In the genomic region with DNA sequence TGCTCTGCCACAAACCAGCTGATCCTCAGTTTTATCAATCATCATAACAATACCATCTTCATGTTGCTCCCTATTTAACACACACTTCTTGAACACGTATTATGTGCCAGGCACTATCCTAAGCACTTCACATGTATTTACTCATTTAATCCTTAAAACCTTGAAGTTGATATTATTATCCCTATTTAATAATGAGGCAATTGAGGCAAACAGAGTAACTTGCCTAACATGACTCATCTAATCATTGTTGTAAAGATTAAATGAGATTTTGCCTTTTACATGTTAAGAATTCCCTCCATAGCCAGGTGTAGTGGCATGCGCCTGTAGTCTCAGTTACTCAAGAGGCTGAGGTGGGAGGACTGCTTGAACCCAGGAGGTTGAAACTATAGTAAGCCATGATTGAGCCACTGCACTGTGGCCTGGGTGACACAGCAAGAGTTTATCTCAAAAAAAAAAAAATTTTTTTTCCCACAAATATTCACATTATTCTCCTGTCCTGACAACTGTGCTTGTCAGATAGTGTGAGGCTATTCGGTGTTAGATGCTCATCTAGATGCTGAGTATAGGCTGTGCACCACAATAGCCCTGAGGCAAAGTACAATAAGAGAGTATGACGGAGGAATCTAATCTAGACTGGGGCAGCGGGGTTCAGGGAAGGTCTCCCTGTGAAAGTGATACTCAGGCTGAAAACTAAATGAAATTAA, we compare ENCODE assay signal across 1 cellular context.
TF ChIP-seq lines count a peak whose summit lies in the region.

No MANE protein-coding gene starts in this region.

TF ChIP-seq in HEK293, 187 proteins besides CTCF, POLR2A, EP300 and RAD21 (continued from another document):
- TF ChIP-seq, protein P1, sequence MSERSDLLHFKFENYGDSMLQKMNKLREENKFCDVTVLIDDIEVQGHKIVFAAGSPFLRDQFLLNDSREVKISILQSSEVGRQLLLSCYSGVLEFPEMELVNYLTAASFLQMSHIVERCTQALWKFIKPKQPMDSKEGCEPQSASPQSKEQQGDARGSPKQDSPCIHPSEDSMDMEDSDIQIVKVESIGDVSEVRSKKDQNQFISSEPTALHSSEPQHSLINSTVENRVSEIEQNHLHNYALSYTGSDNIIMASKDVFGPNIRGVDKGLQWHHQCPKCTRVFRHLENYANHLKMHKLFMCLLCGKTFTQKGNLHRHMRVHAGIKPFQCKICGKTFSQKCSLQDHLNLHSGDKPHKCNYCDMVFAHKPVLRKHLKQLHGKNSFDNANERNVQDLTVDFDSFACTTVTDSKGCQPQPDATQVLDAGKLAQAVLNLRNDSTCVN (tag by site-specific recombination; optimal IDR thresholded peaks at IDR 0.05) = no peak
- peak; percentile 77 for TF ChIP-seq ZNF664 (tag by site-specific recombination; IDR thresholded peaks at IDR 0.05)
- TF ChIP-seq ZNF830 (tag by site-specific recombination; IDR thresholded peaks at IDR 0.05; ENCODE audit: low read depth) = no peak
- no peak for TF ChIP-seq GLI2 (tag by site-specific recombination; IDR thresholded peaks at IDR 0.05; ENCODE audit: borderline replicate concordance, low read depth)
- TF ChIP-seq ZNF623 (tag by site-specific recombination; IDR thresholded peaks at IDR 0.05) = no peak
- no peak for TF ChIP-seq SCRT1 (tag by site-specific recombination; IDR thresholded peaks at IDR 0.05; ENCODE audit: borderline replicate concordance)
- no peak for TF ChIP-seq ZNF324 (tag by site-specific recombination; IDR thresholded peaks at IDR 0.05)
- TF ChIP-seq ZNF426 (tag by site-specific recombination; IDR thresholded peaks at IDR 0.05) = no peak
- TF ChIP-seq, protein P2, sequence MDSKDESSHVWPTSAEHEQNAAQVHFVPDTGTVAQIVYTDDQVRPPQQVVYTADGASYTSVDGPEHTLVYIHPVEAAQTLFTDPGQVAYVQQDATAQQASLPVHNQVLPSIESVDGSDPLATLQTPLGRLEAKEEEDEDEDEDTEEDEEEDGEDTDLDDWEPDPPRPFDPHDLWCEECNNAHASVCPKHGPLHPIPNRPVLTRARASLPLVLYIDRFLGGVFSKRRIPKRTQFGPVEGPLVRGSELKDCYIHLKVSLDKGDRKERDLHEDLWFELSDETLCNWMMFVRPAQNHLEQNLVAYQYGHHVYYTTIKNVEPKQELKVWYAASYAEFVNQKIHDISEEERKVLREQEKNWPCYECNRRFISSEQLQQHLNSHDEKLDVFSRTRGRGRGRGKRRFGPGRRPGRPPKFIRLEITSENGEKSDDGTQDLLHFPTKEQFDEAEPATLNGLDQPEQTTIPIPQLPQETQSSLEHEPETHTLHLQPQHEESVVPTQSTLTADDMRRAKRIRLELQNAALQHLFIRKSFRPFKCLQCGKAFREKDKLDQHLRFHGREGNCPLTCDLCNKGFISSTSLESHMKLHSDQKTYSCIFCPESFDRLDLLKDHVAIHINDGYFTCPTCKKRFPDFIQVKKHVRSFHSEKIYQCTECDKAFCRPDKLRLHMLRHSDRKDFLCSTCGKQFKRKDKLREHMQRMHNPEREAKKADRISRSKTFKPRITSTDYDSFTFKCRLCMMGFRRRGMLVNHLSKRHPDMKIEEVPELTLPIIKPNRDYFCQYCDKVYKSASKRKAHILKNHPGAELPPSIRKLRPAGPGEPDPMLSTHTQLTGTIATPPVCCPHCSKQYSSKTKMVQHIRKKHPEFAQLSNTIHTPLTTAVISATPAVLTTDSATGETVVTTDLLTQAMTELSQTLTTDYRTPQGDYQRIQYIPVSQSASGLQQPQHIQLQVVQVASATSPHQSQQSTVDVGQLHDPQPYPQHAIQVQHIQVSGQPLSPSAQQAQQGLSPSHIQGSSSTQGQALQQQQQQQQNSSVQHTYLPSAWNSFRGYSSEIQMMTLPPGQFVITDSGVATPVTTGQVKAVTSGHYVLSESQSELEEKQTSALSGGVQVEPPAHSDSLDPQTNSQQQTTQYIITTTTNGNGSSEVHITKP (tag by site-specific recombination; IDR thresholded peaks at IDR 0.05) = peak; percentile 45; the same call in 1 of the 2 replicates
- TF ChIP-seq HOXA7 (CRISPR knock-in tag; IDR thresholded peaks at IDR 0.05; ENCODE audit: borderline replicate concordance) = no peak
- TF ChIP-seq, protein P3, sequence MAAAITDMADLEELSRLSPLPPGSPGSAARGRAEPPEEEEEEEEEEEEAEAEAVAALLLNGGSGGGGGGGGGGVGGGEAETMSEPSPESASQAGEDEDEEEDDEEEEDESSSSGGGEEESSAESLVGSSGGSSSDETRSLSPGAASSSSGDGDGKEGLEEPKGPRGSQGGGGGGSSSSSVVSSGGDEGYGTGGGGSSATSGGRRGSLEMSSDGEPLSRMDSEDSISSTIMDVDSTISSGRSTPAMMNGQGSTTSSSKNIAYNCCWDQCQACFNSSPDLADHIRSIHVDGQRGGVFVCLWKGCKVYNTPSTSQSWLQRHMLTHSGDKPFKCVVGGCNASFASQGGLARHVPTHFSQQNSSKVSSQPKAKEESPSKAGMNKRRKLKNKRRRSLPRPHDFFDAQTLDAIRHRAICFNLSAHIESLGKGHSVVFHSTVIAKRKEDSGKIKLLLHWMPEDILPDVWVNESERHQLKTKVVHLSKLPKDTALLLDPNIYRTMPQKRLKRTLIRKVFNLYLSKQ (tag by site-specific recombination; IDR thresholded peaks at IDR 0.05; ENCODE audit: borderline replicate concordance) = no peak
- no peak for TF ChIP-seq ZNF37A (tag by site-specific recombination; IDR thresholded peaks at IDR 0.05)
- TF ChIP-seq ZNF23 (tag by site-specific recombination; IDR thresholded peaks at IDR 0.05; ENCODE audit: borderline replicate concordance) = no peak
TF ChIP-seq in HEK293: peak in this region for 7.
